In genomic region chr17:62998665-62999393, GRCh38 we compare ENCODE assay signal across 27 cellular contexts. TPM values are rescaled to one million over a fixed set of nuclear protein-coding genes. Genes with fewer than 3 reads are reported as not detected.
DNase-seq lines count a peak whose midpoint lies in the region; ATAC-seq and TF ChIP-seq lines count a peak whose summit lies in the region.
"Had no signal": no experiment of that assay in that cellular context is flagged by ENCODE, and none has a peak within 500 bp of the region (broad histone marks: within the 10 kb centered on the region; RNA-seq: fewer than 3 reads in every experiment).

No MANE protein-coding gene starts in this region.

- peaks cover 0 to 20% of the 10 kb centered on the region in 2 donors for H3K4me1 ChIP-seq in left lung
- H3K4me1 ChIP-seq: sigmoid colon, thyroid gland had no signal

- peak; percentile 57 for ATAC-seq in left lung
- ATAC-seq: activated CD8-positive, alpha-beta T cell treated with anti-CD3 and anti-CD28 coated beads, Interleukin-2, amount 10 ng/mL, durations not matched to agents 7 days and 5 days; activated T-helper 17 cell treated with anti-CD3 and anti-CD28 coated beads, Interleukin-2, amount 50 U/mL, for 72 hours; left ventricle myocardium superior had no signal

- POLR2A ChIA-PET in activated CD4-positive, alpha-beta memory T cell treated with anti-CD3 and anti-CD28 coated beads for 36 hours (lab: Charles Lee) = no interaction called here

- peak; percentile 33 for DNase-seq in EH (ENCODE audit: low read depth)
- DNase-seq in NB4 (ENCODE audit: low read depth) = peak; percentile 7
- DNase-seq in chondrocyte (ENCODE audit: low spot score) = no peak
- DNase-seq in left lung = no peak
- no peak for DNase-seq in activated CD4-positive, alpha-beta memory T cell treated with anti-CD3 and anti-CD28 coated beads for 36 hours
- no peak for DNase-seq in 8988T
- DNase-seq in retina = no peak
- no peak for DNase-seq in activated CD4-positive, alpha-beta T cell treated with anti-CD3 and anti-CD28 coated beads for 4 hours
- DNase-seq: activated CD4-positive, CD25-positive, alpha-beta regulatory T cell treated with anti-CD3 and anti-CD28 coated beads, Interleukin-2, amount 50 U/mL, for 72 hours; activated CD8-positive, alpha-beta T cell treated with anti-CD3 and anti-CD28 coated beads, Interleukin-2, amount 10 ng/mL, durations not matched to agents 7 days and 5 days; activated naive CD4-positive, alpha-beta T cell treated with anti-CD3 and anti-CD28 coated beads, Interleukin-2, amount 50 U/mL, for 16 hours; brain microvascular endothelial cell; COR-L47; DMS79 treated with DMSO at 0.1 percent for 48 hours; left ventricle myocardium superior; midbrain; naive B cell; NCI-H1092 treated with DMSO at 0.1 percent for 48 hours; NCI-H187 treated with DMSO at 0.1 percent for 48 hours; Right ventricle myocardium superior; sigmoid colon; stimulated activated CD4-positive, alpha-beta T cell treated with anti-CD3 and anti-CD28 coated beads, Interleukin-4, amount 100 ng/mL, for 24 hours; thyroid gland had no signal

- H3K9me3 Mint-ChIP-seq in chondrocyte (ENCODE audit: low read depth) = peaks cover 3% of the 10 kb centered on the region
- H3K9me3 Mint-ChIP-seq in activated CD4-positive, alpha-beta memory T cell treated with anti-CD3 and anti-CD28 coated beads for 36 hours = peaks cover 6% of the 10 kb centered on the region
- H3K9me3 Mint-ChIP-seq: IgD-negative memory B cell had no signal

- TF ChIP-seq CTCF in NB4 (IDR thresholded peaks at IDR 0.05; ENCODE audit: low read depth, low read length) (no peak), chondrocyte (IDR thresholded peaks at IDR 0.05) (no peak), left lung (IDR thresholded peaks at IDR 0.05) (no peak)

- no peaks in the 10 kb centered on the region for H3K27me3 Mint-ChIP-seq in chondrocyte (ENCODE audit: low read depth)
- no peaks in the 10 kb centered on the region for H3K27me3 Mint-ChIP-seq in activated CD4-positive, alpha-beta memory T cell treated with anti-CD3 and anti-CD28 coated beads for 36 hours
- H3K27me3 Mint-ChIP-seq: activated T-helper 17 cell treated with anti-CD3 and anti-CD28 coated beads, Interleukin-2, amount 50 U/mL, for 72 hours; IgD-negative memory B cell; naive B cell; progenitor cell of endocrine pancreas had no signal

- no peaks in the 10 kb centered on the region for H3K9me3 ChIP-seq in left lung
- H3K9me3 ChIP-seq: sigmoid colon, thyroid gland had no signal

- no peak for TF ChIP-seq POLR2A in NB4 (IDR thresholded peaks at IDR 0.05; ENCODE audit: extremely low read depth, insufficient read length)

- H3K4me3 ChIP-seq in NB4 (ENCODE audit: low read depth, low read length) (no peak overlapping the region), left lung (no peak overlapping the region)
- H3K4me3 ChIP-seq: sigmoid colon, thyroid gland had no signal

- H3K4me3 Mint-ChIP-seq in chondrocyte (ENCODE audit: unreplicated experiment) = no peak overlapping the region
- H3K4me3 Mint-ChIP-seq in activated CD4-positive, alpha-beta memory T cell treated with anti-CD3 and anti-CD28 coated beads for 36 hours = no peak overlapping the region
- H3K4me3 Mint-ChIP-seq: activated CD8-positive, alpha-beta T cell treated with anti-CD3 and anti-CD28 coated beads, Interleukin-2, amount 10 ng/mL, durations not matched to agents 7 days and 5 days; activated T-helper 17 cell treated with anti-CD3 and anti-CD28 coated beads, Interleukin-2, amount 50 U/mL, for 72 hours; naive B cell had no signal

- H3K36me3 ChIP-seq in left lung = no peaks in the 10 kb centered on the region
- H3K36me3 ChIP-seq: brain microvascular endothelial cell, sigmoid colon, thyroid gland had no signal

- intact Hi-C loops in left lung (cut with DNase I) = no loop called here
- intact Hi-C loops in activated CD4-positive, alpha-beta memory T cell treated with anti-CD3 and anti-CD28 coated beads for 36 hours (cut with micrococcal nuclease) = no loop called here

- H3K27ac ChIP-seq in left lung = no peak overlapping the region
- H3K27ac ChIP-seq: brain microvascular endothelial cell, C4-2B, sigmoid colon, thyroid gland had no signal

- no peaks in the 10 kb centered on the region for H3K27me3 ChIP-seq in left lung
- H3K27me3 ChIP-seq: brain microvascular endothelial cell, sigmoid colon, thyroid gland had no signal

- CTCF ChIA-PET in activated CD4-positive, alpha-beta memory T cell treated with anti-CD3 and anti-CD28 coated beads for 36 hours (lab: Charles Lee) = interaction anchor here (1.9 to 7.7 kb wide), 2 partner anchors 12 to 409 kb away, joined by 6 to 100 read pairs; no protein-coding TSS in a partner anchor

- peak overlapping the region; percentile 72 for H3K27ac Mint-ChIP-seq in chondrocyte (ENCODE audit: unreplicated experiment)
- no peak overlapping the region for H3K27ac Mint-ChIP-seq in activated CD4-positive, alpha-beta memory T cell treated with anti-CD3 and anti-CD28 coated beads for 36 hours
- H3K27ac Mint-ChIP-seq: activated CD8-positive, alpha-beta T cell treated with anti-CD3 and anti-CD28 coated beads, Interleukin-2, amount 10 ng/mL, durations not matched to agents 7 days and 5 days; activated T-helper 17 cell treated with anti-CD3 and anti-CD28 coated beads, Interleukin-2, amount 50 U/mL, for 72 hours; IgD-negative memory B cell; naive B cell; progenitor cell of endocrine pancreas had no signal

- H3K4me1 Mint-ChIP-seq in chondrocyte (ENCODE audit: low read depth) = peaks cover 38% of the 10 kb centered on the region
- H3K4me1 Mint-ChIP-seq in activated CD4-positive, alpha-beta memory T cell treated with anti-CD3 and anti-CD28 coated beads for 36 hours (ENCODE audit: low read depth) = peaks cover 5% of the 10 kb centered on the region

- H3K36me3 Mint-ChIP-seq in chondrocyte (ENCODE audit: low read depth) = no peaks in the 10 kb centered on the region
- H3K36me3 Mint-ChIP-seq in activated CD4-positive, alpha-beta memory T cell treated with anti-CD3 and anti-CD28 coated beads for 36 hours = no peaks in the 10 kb centered on the region
- H3K36me3 Mint-ChIP-seq: IgD-negative memory B cell, naive B cell had no signal

RNA-seq across cellular contexts. Expression of gene TANC2, which starts 32.8 kb away (rescaled TPM):
- total RNA-seq in chondrocyte (52.1 to 55.7 TPM (median 55.3 TPM) in 3 replicates), left lung (100 to 1,000 TPM; 106 to 119 TPM)
- 1 to 10 TPM; 4.2 to 5.8 TPM for total RNA-seq in activated CD4-positive, alpha-beta memory T cell treated with anti-CD3 and anti-CD28 coated beads for 36 hours

Comparison
In these comparisons a context has a peak if more than half of its experiments do, and no peak if none do; other contexts are left out.
1. DNase-seq: peak in EH (single experiment) and NB4 (single experiment); none in chondrocyte (single experiment), left lung (0 of 2), activated CD4-positive, alpha-beta memory T cell treated with anti-CD3 and anti-CD28 coated beads for 36 hours (single experiment), 8988T (single experiment), retina (single experiment) and activated CD4-positive, alpha-beta T cell treated with anti-CD3 and anti-CD28 coated beads for 4 hours (0 of 2).